8 cellular contexts compared by ENCODE assay signal in genomic region chr1:229848762-229849677, GRCh38.
DNase-seq lines count a peak whose midpoint lies in the region; ATAC-seq and TF ChIP-seq lines count a peak whose summit lies in the region.

No MANE protein-coding gene starts in this region.

- no peaks in the 10 kb centered on the region for H3K36me3 Mint-ChIP-seq in Calu3 (ENCODE audit: insufficient read depth, unreplicated experiment)

- CTCF ChIA-PET in Calu3 (lab: Charles Lee), result interaction anchor here (0.5 to 1.5 kb wide), 7 partner anchors 11 to 290 kb away, joined by 3 to 10 read pairs (median 3); no protein-coding TSS in a partner anchor

- H3K4me3 Mint-ChIP-seq in Calu3 (ENCODE audit: low read depth, unreplicated experiment), result no peak overlapping the region

- no peak overlapping the region for H3K27ac Mint-ChIP-seq in Calu3 (ENCODE audit: unreplicated experiment)

- H3K27me3 Mint-ChIP-seq in Calu3 (ENCODE audit: unreplicated experiment), result peaks cover 49% of the 10 kb centered on the region

- peaks cover 6% of the 10 kb centered on the region for H3K4me1 Mint-ChIP-seq in Calu3 (ENCODE audit: low read depth, unreplicated experiment)

- H3K9me3 Mint-ChIP-seq in Calu3 (ENCODE audit: low read depth, unreplicated experiment), result no peaks in the 10 kb centered on the region

- intact Hi-C loops in Calu3 (cut with micrococcal nuclease; ENCODE audit: unreplicated experiment), result loop anchor here (5.0 to 10.0 kb wide), 2 partner anchors 134 to 318 kb away; no protein-coding TSS in a partner anchor

- no TSS peak for BruUV-seq in Calu3 (replicated peaks; lab: Mats Ljungman, UMichigan)

- DNase-seq in Calu3 (peak; percentile 48), RPMI8226 (peak; percentile 70), glomerular visceral epithelial cell (ENCODE audit: extremely low spot score) (peak; percentile 26), nucleus accumbens (lab: John Stamatoyannopoulos, UW) (no peak), islet precursor cell (no peak)

- peak; percentile 75 for TF ChIP-seq CTCF in Calu3 (IDR thresholded peaks at IDR 0.05; ENCODE audit: unreplicated experiment)

- ATAC-seq in HG03280 (IDR thresholded peaks at IDR 0.05; ENCODE audit: unreplicated experiment) (peak; percentile 54), GM18873 (IDR thresholded peaks at IDR 0.05; ENCODE audit: low FRiP score, unreplicated experiment) (no peak), HG03039 (IDR thresholded peaks at IDR 0.05; ENCODE audit: unreplicated experiment) (no peak)

Comparison
In these comparisons a context has a peak if more than half of its experiments do, and no peak if none do; other contexts are left out.
1. DNase-seq: peak in Calu3 (single experiment), RPMI8226 (single experiment) and glomerular visceral epithelial cell (single experiment); none in nucleus accumbens (0 of 56) and islet precursor cell (single experiment).